ENCODE assay signal across 1 cellular context in the genomic region with DNA sequence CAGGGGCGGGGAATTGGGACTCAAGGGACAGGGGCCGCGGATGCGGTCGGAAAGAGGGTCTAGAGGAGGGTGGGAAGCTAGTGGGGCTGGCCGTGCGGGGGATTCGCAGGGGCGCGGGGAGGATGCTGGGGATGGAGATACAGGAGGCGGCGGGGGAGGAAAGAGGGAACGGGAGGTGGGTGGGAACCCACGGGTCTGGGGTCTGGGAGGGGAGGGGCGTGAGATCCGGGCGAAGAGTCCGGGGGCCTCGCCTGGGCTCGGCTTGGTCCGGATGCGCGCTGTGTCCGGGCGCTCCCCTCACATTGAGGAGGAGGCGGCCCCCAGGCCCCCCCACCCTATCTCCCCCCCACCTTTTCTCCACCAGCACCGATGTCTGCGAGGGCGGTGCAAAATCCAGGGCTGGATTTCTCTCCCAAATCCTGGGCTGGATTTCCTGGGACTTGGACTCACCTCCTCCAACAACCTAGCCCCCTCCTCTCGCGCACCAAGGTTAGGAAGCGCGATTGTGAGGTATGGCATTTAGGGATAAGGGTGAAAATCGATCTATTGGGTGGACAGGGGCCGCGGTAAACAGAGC.
TF ChIP-seq lines count a peak whose summit lies in the region.

A gene (minus strand): TSS at position 82 of the 577 bp plus-strand sequence. CDS start 496 bp downstream, outside the sequence.

TF ChIP-seq in H1, 55 proteins besides CTCF, POLR2A, EP300 and RAD21 (continued from another document):
- no peak for TF ChIP-seq TAF7 (optimal IDR thresholded peaks at IDR 0.05; ENCODE audit: borderline replicate concordance, low read depth, low read length)
- TF ChIP-seq HDAC6 (IDR thresholded peaks at IDR 0.05; ENCODE audit: low read depth, low read length) = no peak
- TF ChIP-seq, protein P1, sequence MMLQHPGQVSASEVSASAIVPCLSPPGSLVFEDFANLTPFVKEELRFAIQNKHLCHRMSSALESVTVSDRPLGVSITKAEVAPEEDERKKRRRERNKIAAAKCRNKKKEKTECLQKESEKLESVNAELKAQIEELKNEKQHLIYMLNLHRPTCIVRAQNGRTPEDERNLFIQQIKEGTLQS (IDR thresholded peaks at IDR 0.05; ENCODE audit: insufficient read depth, low read depth, low read length) = no peak
- TF ChIP-seq TAF1 (IDR thresholded peaks at IDR 0.05; ENCODE audit: low read depth, low read length) = no peak
- no peak for TF ChIP-seq MAFK (IDR thresholded peaks at IDR 0.05; ENCODE audit: low read depth, low read length)
- TF ChIP-seq KDM5A (IDR thresholded peaks at IDR 0.05; ENCODE audit: low read length) = no peak
- peak; percentile 34; the same call in 1 of the 2 replicates for TF ChIP-seq TEAD4 (IDR thresholded peaks at IDR 0.05; ENCODE audit: low read depth, low read length)
- TF ChIP-seq JUND (IDR thresholded peaks at IDR 0.05; ENCODE audit: low read length) = no peak
- TF ChIP-seq POLR2AphosphoS5 (IDR thresholded peaks at IDR 0.05; ENCODE audit: low read depth, low read length) = no peak
- no peak for TF ChIP-seq SUZ12 (IDR thresholded peaks at IDR 0.05; ENCODE audit: low read length)
- TF ChIP-seq, protein P2, sequence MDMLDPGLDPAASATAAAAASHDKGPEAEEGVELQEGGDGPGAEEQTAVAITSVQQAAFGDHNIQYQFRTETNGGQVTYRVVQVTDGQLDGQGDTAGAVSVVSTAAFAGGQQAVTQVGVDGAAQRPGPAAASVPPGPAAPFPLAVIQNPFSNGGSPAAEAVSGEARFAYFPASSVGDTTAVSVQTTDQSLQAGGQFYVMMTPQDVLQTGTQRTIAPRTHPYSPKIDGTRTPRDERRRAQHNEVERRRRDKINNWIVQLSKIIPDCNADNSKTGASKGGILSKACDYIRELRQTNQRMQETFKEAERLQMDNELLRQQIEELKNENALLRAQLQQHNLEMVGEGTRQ (IDR thresholded peaks at IDR 0.05; ENCODE audit: low read length) = no peak
- no peak for TF ChIP-seq CEBPB (IDR thresholded peaks at IDR 0.05; ENCODE audit: low read depth, low read length)
- no peak; the same call in 1 of the 2 replicates for TF ChIP-seq GABPA (IDR thresholded peaks at IDR 0.05; ENCODE audit: borderline replicate concordance, insufficient read depth, low read length)
- TF ChIP-seq CHD2 (IDR thresholded peaks at IDR 0.05; ENCODE audit: low read length) = peak; percentile 58; the same call in 1 of the 2 replicates
- TF ChIP-seq SP2 (IDR thresholded peaks at IDR 0.05; ENCODE audit: low read length) = no peak
- TF ChIP-seq, protein P3, sequence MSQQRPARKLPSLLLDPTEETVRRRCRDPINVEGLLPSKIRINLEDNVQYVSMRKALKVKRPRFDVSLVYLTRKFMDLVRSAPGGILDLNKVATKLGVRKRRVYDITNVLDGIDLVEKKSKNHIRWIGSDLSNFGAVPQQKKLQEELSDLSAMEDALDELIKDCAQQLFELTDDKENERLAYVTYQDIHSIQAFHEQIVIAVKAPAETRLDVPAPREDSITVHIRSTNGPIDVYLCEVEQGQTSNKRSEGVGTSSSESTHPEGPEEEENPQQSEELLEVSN (IDR thresholded peaks at IDR 0.05) = no peak
- no peak for TF ChIP-seq EZH2 (IDR thresholded peaks at IDR 0.05; ENCODE audit: low read depth, low read length, severe bottlenecking)
- no peak for TF ChIP-seq BCL11A (IDR thresholded peaks at IDR 0.05; ENCODE audit: low read depth in 2 of 2, low read length in 2 of 2)
- TF ChIP-seq CHD1 (IDR thresholded peaks at IDR 0.05; ENCODE audit: low read depth, low read length) = no peak
- no peak for TF ChIP-seq BACH1 (IDR thresholded peaks at IDR 0.05; ENCODE audit: low read length)
- no peak for TF ChIP-seq SAP30 (IDR thresholded peaks at IDR 0.05; ENCODE audit: insufficient read depth, insufficient replicate concordance, low read length)
- TF ChIP-seq FOSL1 (IDR thresholded peaks at IDR 0.05; ENCODE audit: insufficient read depth, low read depth, low read length) = no peak
- TF ChIP-seq YY1 (IDR thresholded peaks at IDR 0.05; ENCODE audit: low read depth, low read length) = no peak
- TF ChIP-seq JUN (IDR thresholded peaks at IDR 0.05; ENCODE audit: low read depth, low read length) = no peak
- no peak for TF ChIP-seq CBX8 (IDR thresholded peaks at IDR 0.05; ENCODE audit: borderline replicate concordance, low read depth, low read length)
- TF ChIP-seq ZNF274 (IDR thresholded peaks at IDR 0.05; ENCODE audit: borderline replicate concordance, extremely low read depth, low read length) = no peak
- TF ChIP-seq, protein P4, sequence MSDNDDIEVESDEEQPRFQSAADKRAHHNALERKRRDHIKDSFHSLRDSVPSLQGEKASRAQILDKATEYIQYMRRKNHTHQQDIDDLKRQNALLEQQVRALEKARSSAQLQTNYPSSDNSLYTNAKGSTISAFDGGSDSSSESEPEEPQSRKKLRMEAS (IDR thresholded peaks at IDR 0.05) = 0 out of 2 replicates have a peak, but pooled peaks have one; percentile 17
- TF ChIP-seq RNF2 (IDR thresholded peaks at IDR 0.05; ENCODE audit: borderline replicate concordance, low read depth, low read length, missing control alignments, poor library complexity, severe bottlenecking) = no peak
